ENCODE assay signal across 1 cellular context in genomic region chr6:22883061-22883717, GRCh38.
TF ChIP-seq lines count a peak whose summit lies in the region.

No MANE protein-coding gene starts in this region.

TF ChIP-seq in GM12878, 131 proteins besides CTCF, POLR2A, EP300 and RAD21 (continued from another document):
- no peak for TF ChIP-seq TAF1 (IDR thresholded peaks at IDR 0.05; ENCODE audit: borderline replicate concordance, low read depth, low read length)
- no peak for TF ChIP-seq FOXK2 (IDR thresholded peaks at IDR 0.05)
- TF ChIP-seq RBBP5 (conservative IDR thresholded peaks at IDR 0.05), result no peak
- TF ChIP-seq E2F8 (IDR thresholded peaks at IDR 0.05; ENCODE audit: low read depth, partially characterized antibody), result no peak
- TF ChIP-seq HSF1 (IDR thresholded peaks at IDR 0.05; ENCODE audit: low read depth, low read length), result no peak
- no peak for TF ChIP-seq SP1 (IDR thresholded peaks at IDR 0.05; ENCODE audit: low read depth, low read length)
- no peak for TF ChIP-seq KDM1A (IDR thresholded peaks at IDR 0.05; ENCODE audit: borderline replicate concordance)
- TF ChIP-seq PML (IDR thresholded peaks at IDR 0.05; ENCODE audit: low read length), result no peak
- no peak for TF ChIP-seq SKIL (IDR thresholded peaks at IDR 0.05; ENCODE audit: low read depth, poor library complexity, severe bottlenecking)
- TF ChIP-seq RELA (IDR thresholded peaks at IDR 0.05; ENCODE audit: borderline replicate concordance, partially characterized antibody), result no peak
- no peak for TF ChIP-seq SIX5 (IDR thresholded peaks at IDR 0.05; ENCODE audit: low read depth, low read length, severe bottlenecking)
- no peak for TF ChIP-seq POLR2AphosphoS2 (IDR thresholded peaks at IDR 0.05; ENCODE audit: low read depth, low read length)
- no peak for TF ChIP-seq SMAD1 (IDR thresholded peaks at IDR 0.05; ENCODE audit: low read depth, partially characterized antibody)
- no peak for TF ChIP-seq MLLT1 (IDR thresholded peaks at IDR 0.05)
- TF ChIP-seq BCL3 (IDR thresholded peaks at IDR 0.05; ENCODE audit: borderline replicate concordance, insufficient read depth, low read depth, low read length, poor library complexity, severe bottlenecking), result no peak
- no peak for TF ChIP-seq ZNF217 (IDR thresholded peaks at IDR 0.05)
TF ChIP-seq in GM12878: peak in this region for 0.
